10 cellular contexts compared by ENCODE assay signal in the genomic region with DNA sequence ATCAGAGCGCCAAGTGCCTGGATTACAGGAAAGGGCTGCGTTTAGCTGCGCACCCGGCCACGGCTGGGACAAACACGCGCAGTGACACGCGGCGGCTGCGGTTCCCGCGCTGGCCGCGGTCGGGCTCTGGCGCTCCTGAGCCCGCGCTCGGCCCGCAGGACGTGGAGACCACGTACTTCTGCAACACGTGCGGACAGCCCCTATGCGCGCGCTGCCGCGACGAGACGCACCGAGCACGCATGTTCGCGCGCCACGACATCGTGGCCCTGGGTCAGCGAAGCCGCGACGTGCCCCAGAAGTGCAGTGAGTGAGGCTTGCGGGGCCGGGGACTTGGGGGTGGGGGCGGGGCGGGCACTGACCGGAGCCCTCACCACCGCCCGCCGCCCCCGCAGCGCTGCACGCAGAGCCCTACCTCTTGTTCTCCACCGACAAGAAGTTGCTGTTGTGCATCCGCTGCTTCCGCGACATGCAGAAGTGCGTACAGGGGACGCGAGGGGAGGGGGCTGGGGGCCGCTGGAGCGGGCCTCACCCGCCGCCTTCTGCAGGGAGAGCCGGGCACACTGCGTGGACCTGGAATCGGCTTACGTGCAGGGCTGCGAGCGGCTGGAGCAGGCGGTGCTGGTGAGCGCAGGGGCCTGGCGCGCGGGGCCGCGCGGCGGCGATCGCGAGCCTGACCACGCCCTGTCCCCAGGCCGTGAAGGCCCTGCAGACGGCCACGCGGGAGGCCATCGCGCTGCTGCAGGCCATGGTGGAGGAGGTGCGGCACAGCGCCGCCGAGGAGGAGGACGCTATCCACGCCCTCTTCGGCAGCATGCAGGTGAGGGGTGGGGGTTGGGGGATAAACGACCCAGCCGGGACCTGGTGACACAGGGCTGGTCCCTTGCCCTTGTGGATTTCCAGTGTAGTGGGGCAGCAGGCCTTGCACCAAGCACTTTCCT. TPM values are rescaled to one million over a fixed set of nuclear protein-coding genes. Genes with fewer than 3 reads are reported as not detected.
A peak's percentile ranks its signal among the peaks of the same experiment; 100 is the strongest.
DNase-seq lines count a peak whose midpoint lies in the region; ATAC-seq, FAIRE-seq and TF ChIP-seq lines count a peak whose summit lies in the region.
"Had no signal": no experiment of that assay in that cellular context is flagged by ENCODE, and none has a peak within 500 bp of the region (broad histone marks: within the 10 kb centered on the region; RNA-seq: fewer than 3 reads in every experiment).

No MANE protein-coding gene starts in this region.

- H3K27ac ChIP-seq in HL-60 (replicated peaks) = no peak overlapping the region
- no peak overlapping the region for H3K27ac ChIP-seq in ovary

- H3K36me3 ChIP-seq in BJ (ENCODE audit: control insufficient read depth, insufficient read depth, low read length) = peaks cover 12% of the 10 kb centered on the region
- H3K36me3 ChIP-seq in ovary = no peaks in the 10 kb centered on the region

- peaks cover 16% of the 10 kb centered on the region for H3K4me1 Mint-ChIP-seq in activated CD8-positive, alpha-beta T cell treated with anti-CD3 and anti-CD28 coated beads for 36 hours (ENCODE audit: low read depth)

- DNase-seq in BJ (ENCODE audit: low read depth) (no peak), HL-60 (ENCODE audit: low read depth in 1 of 2, low spot score in 1 of 2) (peak; percentile 45 to 84), frontal cortex (ENCODE audit: low spot score in 2 of 2) (peak; percentile 73 to 83), ovary (peak in 2 of 5 donors; percentile 48 to 58), T-helper 9 cell (no peak), foreskin melanocyte (no peak)
- DNase-seq in activated CD8-positive, alpha-beta T cell treated with anti-CD3 and anti-CD28 coated beads for 36 hours = peak; percentile 36

- TF ChIP-seq POLR2A in ovary (IDR thresholded peaks at IDR 0.05) = no peak

- peak; percentile 34 for TF ChIP-seq CTCF in BJ (IDR thresholded peaks at IDR 0.05; ENCODE audit: insufficient read depth, low read depth, low read length)
- TF ChIP-seq CTCF in HL-60 (IDR thresholded peaks at IDR 0.05; ENCODE audit: insufficient read depth, low read length) = peak; percentile 49
- TF ChIP-seq CTCF in activated CD8-positive, alpha-beta T cell treated with anti-CD3 and anti-CD28 coated beads for 36 hours (IDR thresholded peaks at IDR 0.05) = peak; percentile 23
- peak; percentile 26 to 50 (median 28) for TF ChIP-seq CTCF in ovary (IDR thresholded peaks at IDR 0.05)

- H3K4me3 ChIP-seq in BJ (ENCODE audit: low read depth, low read length) (peak overlapping the region; percentile 21), HL-60 (replicated peaks; ENCODE audit: insufficient read depth, low read length) (peak overlapping the region; percentile 44), ovary (peak overlapping the region; percentile 19)

- POLR2A ChIA-PET in BJ (lab: Charles Lee) = no interaction called here
- POLR2A ChIA-PET in activated CD8-positive, alpha-beta T cell treated with anti-CD3 and anti-CD28 coated beads for 36 hours (lab: Charles Lee) = interaction anchor here (1.0 kb wide), 1 partner anchor 13 kb away, joined by 3 read pairs; no protein-coding TSS in a partner anchor

- CTCF ChIA-PET in BJ (lab: Yijun Ruan, JAX) = interaction anchor here (1.1 to 1.7 kb wide), 6 partner anchors 9 to 123 kb away, joined by 3 to 5 read pairs (median 4); partner anchors contain the start of gene HES3
- CTCF ChIA-PET in activated CD8-positive, alpha-beta T cell treated with anti-CD3 and anti-CD28 coated beads for 36 hours (lab: Charles Lee) = interaction anchor here (1.0 to 3.2 kb wide), 4 partner anchors 13 to 28 kb away, joined by 3 to 18 read pairs (median 4); partner anchors contain the start of gene ICMT

- H3K9me3 Mint-ChIP-seq in activated CD8-positive, alpha-beta T cell treated with anti-CD3 and anti-CD28 coated beads for 36 hours = no peaks in the 10 kb centered on the region

- TF ChIP-seq EP300 in ovary (IDR thresholded peaks at IDR 0.05) = no peak

- WGBS in ovary, 3 donors = 10 to 18% (median 10%) methylated on average over 74 to 99 of the region's 99 CpGs

- H3K4me3 Mint-ChIP-seq in activated CD8-positive, alpha-beta T cell treated with anti-CD3 and anti-CD28 coated beads for 36 hours = peak overlapping the region; percentile 41

- H3K4me1 ChIP-seq in ovary (ENCODE audit: insufficient read depth) = peaks cover 13% of the 10 kb centered on the region

- H3K27me3 Mint-ChIP-seq in activated CD8-positive, alpha-beta T cell treated with anti-CD3 and anti-CD28 coated beads for 36 hours = peaks cover 31% of the 10 kb centered on the region

- FAIRE-seq in frontal cortex (lab: Jason Lieb, UNC) = no peak

- H3K27ac Mint-ChIP-seq in activated CD8-positive, alpha-beta T cell treated with anti-CD3 and anti-CD28 coated beads for 36 hours = no peak overlapping the region

- H3K27me3 ChIP-seq in BJ (ENCODE audit: control insufficient read depth, insufficient read depth, low read length) (no peaks in the 10 kb centered on the region), HL-60 (ENCODE audit: insufficient read depth, poor library complexity, severe bottlenecking) (peaks cover 20% of the 10 kb centered on the region), ovary (no peaks in the 10 kb centered on the region)

- H3K36me3 Mint-ChIP-seq in activated CD8-positive, alpha-beta T cell treated with anti-CD3 and anti-CD28 coated beads for 36 hours (ENCODE audit: low read depth) = no peaks in the 10 kb centered on the region

- ATAC-seq in activated CD8-positive, alpha-beta T cell treated with anti-CD3 and anti-CD28 coated beads for 36 hours = peak; percentile 29
- ATAC-seq in HG02973 (IDR thresholded peaks at IDR 0.05; ENCODE audit: unreplicated experiment) = no peak
- ATAC-seq: HCT116 had no signal

- H3K9me3 ChIP-seq in ovary = no peaks in the 10 kb centered on the region

- intact Hi-C loops in activated CD8-positive, alpha-beta T cell treated with anti-CD3 and anti-CD28 coated beads for 36 hours (cut with micrococcal nuclease) = loop anchor here (5.0 kb wide), 1 partner anchor 38 kb away; no protein-coding TSS in a partner anchor
- intact Hi-C loops in ovary (cut with DNase I) = loop anchor here in 1 of 4 donors (10.0 kb wide), 1 partner anchor 154 kb away; no protein-coding TSS in a partner anchor

RNA-seq across cellular contexts. Expression of gene RNF207, which starts 3.1 kb away (rescaled TPM):
- polyA plus RNA-seq in BJ (2011; rRNA removed) = 12.0 and 17.9 TPM in 2 replicates
- polyA minus RNA-seq in BJ (2011; rRNA and poly(A)+ RNA removed) = 8.6 and 14.1 TPM in 2 replicates
- total RNA-seq in activated CD8-positive, alpha-beta T cell treated with anti-CD3 and anti-CD28 coated beads for 36 hours = 1 to 10 TPM; 4.9 to 9.9 TPM
- total RNA-seq in frontal cortex = 4.5 TPM
- 10 to 100 TPM in 2 of 7 donors, 1 to 10 TPM in 5; 2.3 to 24.4 (median 7.8) TPM for total RNA-seq in ovary
- polyA plus RNA-seq in ovary = 1 to 10 TPM; 2.0 to 3.0 TPM

RNA-seq across cellular contexts. Expression of gene RPL22, which starts 9.6 kb away (rescaled TPM):
- polyA plus RNA-seq in BJ (2011; rRNA removed) (76.9 and 216 TPM in 2 replicates), ovary (1,000 to 10,000 TPM in 1 of 2 donors, 100 to 1,000 TPM in 1; 619 to 2,062 TPM)
- 16.1 and 19.3 TPM in 2 replicates for polyA minus RNA-seq in BJ (2011; rRNA and poly(A)+ RNA removed)
- 100 to 1,000 TPM; 372 to 473 TPM for total RNA-seq in activated CD8-positive, alpha-beta T cell treated with anti-CD3 and anti-CD28 coated beads for 36 hours
- total RNA-seq in frontal cortex (393 TPM), ovary (1,000 to 10,000 TPM in 1 of 7 donors, 100 to 1,000 TPM in 6; 379 to 1,097 (median 715) TPM)

RNA-seq across cellular contexts. Expression of gene ICMT, which starts 26.8 kb away (rescaled TPM):
- 86.2 and 91.5 TPM in 2 replicates for polyA plus RNA-seq in BJ (2011; rRNA removed)
- 43.6 and 59.2 TPM in 2 replicates for polyA minus RNA-seq in BJ (2011; rRNA and poly(A)+ RNA removed)
- 10 to 100 TPM; 35.3 to 38.1 TPM for total RNA-seq in activated CD8-positive, alpha-beta T cell treated with anti-CD3 and anti-CD28 coated beads for 36 hours
- 21.6 TPM for total RNA-seq in frontal cortex
- total RNA-seq in ovary = 10 to 100 TPM; 13.2 to 39.3 (median 29.9) TPM
- polyA plus RNA-seq in ovary = 10 to 100 TPM; 14.8 to 57.9 TPM

RNA-seq across cellular contexts. Expression of gene CHD5, which starts 28.9 kb away (rescaled TPM):
- polyA plus RNA-seq in BJ (2011; rRNA removed) (0.01 and 0.04 TPM in 2 replicates), ovary (under 1 TPM; 0.12 to 0.29 TPM)
- polyA minus RNA-seq in BJ (2011; rRNA and poly(A)+ RNA removed) = 0.09 TPM in 1 of 2 replicates, not detected in the other
- total RNA-seq in activated CD8-positive, alpha-beta T cell treated with anti-CD3 and anti-CD28 coated beads for 36 hours = under 1 TPM; 0.61 to 0.63 TPM
- total RNA-seq in frontal cortex (31.4 TPM), ovary (under 1 TPM; under 0.01 to 0.54 (median 0.23) TPM)

RNA-seq across cellular contexts. Expression of gene HES3, which starts 35.0 kb away (rescaled TPM):
- polyA plus RNA-seq in BJ (2011; rRNA removed) (not detected in 2 replicates), ovary (not detected)
- not detected in 2 replicates for polyA minus RNA-seq in BJ (2011; rRNA and poly(A)+ RNA removed)
- total RNA-seq in activated CD8-positive, alpha-beta T cell treated with anti-CD3 and anti-CD28 coated beads for 36 hours = not detected
- total RNA-seq in frontal cortex (not detected), ovary (not detected)
- total RNA-seq: glomerular endothelial cell had no signal

Comparison
In these comparisons a context has a peak if more than half of its experiments do, and no peak if none do; other contexts are left out.
1. DNase-seq: peak in HL-60 (2 of 2), activated CD8-positive, alpha-beta T cell treated with anti-CD3 and anti-CD28 coated beads for 36 hours (single experiment) and frontal cortex (2 of 2); none in BJ (single experiment), T-helper 9 cell (single experiment) and foreskin melanocyte (single experiment).
2. Peak in every context shown above with its lines, with median percentiles within 50 percentile points of each other: H3K4me3 ChIP-seq and CTCF ChIP-seq.